Comparison of ENCODE assay signal across 10 cellular contexts in genomic region chr13:94419304-94419943, GRCh38.
DNase-seq lines count a peak whose midpoint lies in the region; FAIRE-seq and TF ChIP-seq lines count a peak whose summit lies in the region.
"Had no signal": no experiment of that assay in that cellular context is flagged by ENCODE, and none has a peak within 500 bp of the region (broad histone marks: within the 10 kb centered on the region; RNA-seq: fewer than 3 reads in every experiment).

No MANE protein-coding gene starts in this region.

- FAIRE-seq in D721Med (lab: Jason Lieb, UNC), result peak; percentile 74
- FAIRE-seq: islet of Langerhans had no signal

- peaks cover 24% of the 10 kb centered on the region for H3K9me3 Mint-ChIP-seq in mesothelial cell of epicardium

- H3K4me3 ChIP-seq in fibroblast of pulmonary artery (replicated peaks; ENCODE audit: low read depth, low read length), result no peak overlapping the region
- H3K4me3 ChIP-seq: thoracic aorta had no signal

- H3K36me3 Mint-ChIP-seq in mesothelial cell of epicardium, result peaks cover 6% of the 10 kb centered on the region

- TF ChIP-seq CTCF in D721Med (IDR thresholded peaks at IDR 0.05; ENCODE audit: insufficient read depth, missing control alignments), result no peak
- TF ChIP-seq CTCF in fibroblast of pulmonary artery (IDR thresholded peaks at IDR 0.05; ENCODE audit: low read length, missing control alignments), result no peak
- no peak for TF ChIP-seq CTCF in mesothelial cell of epicardium (IDR thresholded peaks at IDR 0.05; ENCODE audit: unreplicated experiment)
- TF ChIP-seq CTCF in RWPE1 (conservative IDR thresholded peaks at IDR 0.05; ENCODE audit: low read depth), result no peak

- DNase-seq in D721Med (ENCODE audit: insufficient read length, low spot score) (no peak), GOT3 (lab: John Stamatoyannopoulos, UW) (peak; percentile 85), OCI-M1 (lab: John Stamatoyannopoulos, UW) (peak; percentile 69), fibroblast of pulmonary artery (ENCODE audit: low read depth) (peak; percentile 84), hippocampal formation (lab: John Stamatoyannopoulos, UW) (no peak), mesothelial cell of epicardium (ENCODE audit: low spot score in 2 of 2, unreplicated experiment in 2 of 2) (no peak), RWPE1 (ENCODE audit: low spot score) (no peak), OCI-M2 (lab: John Stamatoyannopoulos, UW; ENCODE audit: unreplicated experiment) (no peak)

- H3K27me3 Mint-ChIP-seq in mesothelial cell of epicardium (ENCODE audit: low read depth), result no peaks in the 10 kb centered on the region

- CTCF ChIA-PET in RWPE1 (lab: Yijun Ruan, JAX), result no interaction called here

- H3K27ac Mint-ChIP-seq in mesothelial cell of epicardium, result no peak overlapping the region

- H3K4me3 Mint-ChIP-seq in mesothelial cell of epicardium, result no peak overlapping the region

- H3K4me1 Mint-ChIP-seq in mesothelial cell of epicardium, result peaks cover 23% of the 10 kb centered on the region

- POLR2A ChIA-PET in RWPE1 (lab: Yijun Ruan, JAX; ENCODE audit: low non-redundant PET), result no interaction called here

- H3K27ac ChIP-seq in RWPE1, result no peak overlapping the region
- H3K27ac ChIP-seq: thoracic aorta had no signal

Comparison
In these comparisons a context has a peak if more than half of its experiments do, and no peak if none do; other contexts are left out.
1. DNase-seq: peak in GOT3 (single experiment), OCI-M1 (single experiment) and fibroblast of pulmonary artery (single experiment); none in D721Med (single experiment), hippocampal formation (0 of 2), mesothelial cell of epicardium (0 of 2), RWPE1 (single experiment) and OCI-M2 (single experiment).